8 cellular contexts compared by ENCODE assay signal in the genomic region with DNA sequence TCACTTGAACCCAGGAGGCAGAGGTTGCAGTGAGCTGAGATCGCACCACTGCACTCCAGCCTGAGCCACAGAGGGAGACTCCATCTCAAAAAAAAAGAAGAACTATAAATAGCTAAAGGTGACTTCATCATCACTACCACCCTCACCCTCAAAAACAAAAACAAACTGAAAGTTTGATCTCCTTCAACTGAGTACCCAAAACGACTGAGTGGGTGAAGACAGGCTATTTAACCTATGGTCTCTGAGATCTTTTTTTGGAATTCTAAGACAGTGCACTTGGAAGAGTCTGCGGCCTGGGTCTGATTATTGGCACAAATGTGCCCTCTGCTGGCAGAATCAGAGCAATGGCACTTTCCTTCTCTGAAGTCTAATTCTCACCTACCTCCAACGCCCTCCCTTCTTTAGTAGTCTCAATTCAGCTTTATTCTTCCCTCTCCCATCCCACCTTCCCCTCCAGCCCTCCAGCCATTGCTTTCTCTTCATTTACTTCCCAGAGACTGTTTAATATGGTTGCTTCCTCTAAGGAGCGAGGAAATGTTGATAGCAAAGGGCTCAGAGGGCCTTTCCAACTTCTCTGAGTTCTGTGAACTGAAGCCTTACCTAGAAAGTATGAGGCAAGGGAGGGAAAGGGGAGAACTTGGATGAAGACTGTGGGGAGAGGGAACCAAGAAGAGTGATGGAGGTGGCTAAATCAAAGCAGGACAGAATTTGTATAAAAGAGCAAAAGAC. TPM values are rescaled to one million over a fixed set of nuclear protein-coding genes. Genes with fewer than 3 reads are reported as not detected.
A peak's percentile ranks its signal among the peaks of the same experiment; 100 is the strongest.
DNase-seq lines count a peak whose midpoint lies in the region; ATAC-seq and TF ChIP-seq lines count a peak whose summit lies in the region.

No MANE protein-coding gene starts in this region.

- in situ Hi-C loops in GM23248 (cut with MboI), result loop anchor here (5.0 kb wide), 1 partner anchor 112 kb away; no protein-coding TSS in a partner anchor

- no peak overlapping the region for H3K27ac ChIP-seq in GM23248
- H3K27ac ChIP-seq in left lung, result no peak overlapping the region

- H3K36me3 ChIP-seq in GM23248 (ENCODE audit: low read depth), result no peaks in the 10 kb centered on the region
- H3K36me3 ChIP-seq in left lung, result no peaks in the 10 kb centered on the region

- H2AFZ ChIP-seq in GM23248, result peak overlapping the region; percentile 58

- H3K27me3 Mint-ChIP-seq in CD14-positive monocyte (ENCODE audit: low read depth in 3 of 3), result peaks cover 3 to 6% (median 5%) of the 10 kb centered on the region in 3 donors

- H3K9ac ChIP-seq in GM23248, result no peak overlapping the region

- H3K27me3 ChIP-seq in GM23248 (replicated peaks; ENCODE audit: insufficient read depth) (no peaks in the 10 kb centered on the region), left lung (peaks cover 0 to 9% of the 10 kb centered on the region in 2 donors)

- H3K79me2 ChIP-seq in GM23248 (ENCODE audit: insufficient read depth), result no peaks in the 10 kb centered on the region

- no peak for DNase-seq in CD14-positive monocyte (ENCODE audit: low spot score)
- DNase-seq in GM23248, result peak; percentile 84
- peak; percentile 61 for DNase-seq in NCI-H2227 (lab: John Stamatoyannopoulos, UW; ENCODE audit: unreplicated experiment)
- DNase-seq in choroid plexus epithelial cell (ENCODE audit: low read depth), result peak; percentile 82
- DNase-seq in left lung, result peak in 1 of 2 donors; percentile 43
- DNase-seq in stimulated activated CD8-positive, alpha-beta memory T cell treated with anti-CD3 and anti-CD28 coated beads, Interleukin-4, amount 100 ng/mL, for 24 hours (ENCODE audit: low read depth), result peak; percentile 13

- H3K4me3 Mint-ChIP-seq in CD14-positive monocyte, result peak overlapping the region; percentile 59 to 65

- 0 out of 2 replicates have a peak, but pooled peaks cover 5% of the 10 kb centered on the region for H3F3A ChIP-seq in GM23248 (ENCODE audit: insufficient read depth)

- TF ChIP-seq CTCF in CD14-positive monocyte (IDR thresholded peaks at IDR 0.05) (peak; percentile 90), choroid plexus epithelial cell (conservative IDR thresholded peaks at IDR 0.05; ENCODE audit: low read depth, low read length) (peak; percentile 89), left lung (IDR thresholded peaks at IDR 0.05) (peak; percentile 74 to 83)

- no peak overlapping the region for H3K4me2 ChIP-seq in GM23248 (ENCODE audit: unreplicated experiment)

- intact Hi-C loops in CD14-positive monocyte (cut with micrococcal nuclease), result loop anchor here (2.0 kb wide), 1 partner anchor 115 kb away; no protein-coding TSS in a partner anchor
- intact Hi-C loops in left lung (cut with DNase I), result loop anchor here (2.0 to 10.0 kb wide), 2 partner anchors 109 to 115 kb away; no protein-coding TSS in a partner anchor

- H4K20me1 ChIP-seq in GM23248 (ENCODE audit: insufficient read depth), result no peaks in the 10 kb centered on the region

- H3K36me3 Mint-ChIP-seq in CD14-positive monocyte, result no peaks in the 10 kb centered on the region

- peaks cover 42% of the 10 kb centered on the region for H3K4me1 Mint-ChIP-seq in CD14-positive monocyte

- peak; percentile 62 to 72 for ATAC-seq in activated CD4-positive, CD25-positive, alpha-beta regulatory T cell treated with anti-CD3 and anti-CD28 coated beads, Interleukin-2, amount 50 U/mL, for 24 hours
- ATAC-seq in left lung (peak; percentile 75), HG03571 (IDR thresholded peaks at IDR 0.05; ENCODE audit: unreplicated experiment) (no peak)

- H3K4me1 ChIP-seq in GM23248 (ENCODE audit: insufficient read depth) (peaks cover 28% of the 10 kb centered on the region), left lung (peaks cover 0 to 25% of the 10 kb centered on the region in 2 donors)

- WGBS in GM23248 (ENCODE audit: low coverage in 1 of 2, low lambda C conversion rate in 2 of 2, missing lambda C conversion rate in 2 of 2), 2 experiments, result 23 to 25% methylated on average over 5 of the region's 5 CpGs

- H3K27ac Mint-ChIP-seq in CD14-positive monocyte, result peak overlapping the region in 3 of 7 donors; percentile 33 to 75 (median 40)

- H3K9me2 ChIP-seq in GM23248 (ENCODE audit: insufficient read depth), result no peaks in the 10 kb centered on the region

- H3K9me3 ChIP-seq in GM23248 (ENCODE audit: low read depth) (no peaks in the 10 kb centered on the region), left lung (no peaks in the 10 kb centered on the region)

- H3K4me3 ChIP-seq in GM23248 (no peak overlapping the region), choroid plexus epithelial cell (ENCODE audit: low read depth, low read length) (no peak overlapping the region), left lung (no peak overlapping the region)

- H3K9me3 Mint-ChIP-seq in CD14-positive monocyte, result no peaks in the 10 kb centered on the region

RNA-seq across cellular contexts. Expression of gene MYOZ1, which starts 2.9 kb away (rescaled TPM):
- polyA plus RNA-seq in CD14-positive monocyte (not detected), GM23248 (2016; fragmentation: Nextera tagmentation; extraction: Ambion mirVana) (0.39 and 0.44 TPM in 2 replicates)
- 0.32 TPM in 1 of 2 replicates, not detected in the other for total RNA-seq in GM23248 (2014; rRNA removed; shearing (Covaris generic))
- total RNA-seq in left lung, result 1 to 10 TPM in 1 of 2 donors, under 1 TPM in 1; 0.99 to 2.1 TPM

RNA-seq across cellular contexts. Expression of gene SYNPO2L, which starts 11.7 kb away (rescaled TPM):
- polyA plus RNA-seq in CD14-positive monocyte (not detected), GM23248 (2016; fragmentation: Nextera tagmentation; extraction: Ambion mirVana) (0.33 and 0.34 TPM in 2 replicates)
- 0.11 TPM in 1 of 2 replicates, not detected in the other for total RNA-seq in GM23248 (2014; rRNA removed; shearing (Covaris generic))
- under 1 TPM; 0.20 to 0.42 TPM for total RNA-seq in left lung

RNA-seq across cellular contexts. Expression of gene USP54, which starts 53.0 kb away (rescaled TPM):
- polyA plus RNA-seq in CD14-positive monocyte, result under 1 TPM; 0.28 to 0.55 TPM
- total RNA-seq in GM23248 (2014; rRNA removed; shearing (Covaris generic)), result 4.2 and 18.5 TPM in 2 replicates
- 4.0 and 6.8 TPM in 2 replicates for polyA plus RNA-seq in GM23248 (2016; fragmentation: Nextera tagmentation; extraction: Ambion mirVana)
- 100 to 1,000 TPM in 1 of 2 donors, 10 to 100 TPM in 1; 67.3 to 122 TPM for total RNA-seq in left lung

RNA-seq across cellular contexts. Expression of gene AGAP5, which starts 53.7 kb away (rescaled TPM):
- polyA plus RNA-seq in CD14-positive monocyte (under 1 TPM; 0.23 to 0.44 TPM), GM23248 (2016; fragmentation: Nextera tagmentation; extraction: Ambion mirVana) (0.75 and 0.80 TPM in 2 replicates)
- 2.1 and 3.9 TPM in 2 replicates for total RNA-seq in GM23248 (2014; rRNA removed; shearing (Covaris generic))
- total RNA-seq in left lung, result 1 to 10 TPM; 8.4 to 10.0 TPM
